1 cellular context compared by ENCODE assay signal in the genomic region with DNA sequence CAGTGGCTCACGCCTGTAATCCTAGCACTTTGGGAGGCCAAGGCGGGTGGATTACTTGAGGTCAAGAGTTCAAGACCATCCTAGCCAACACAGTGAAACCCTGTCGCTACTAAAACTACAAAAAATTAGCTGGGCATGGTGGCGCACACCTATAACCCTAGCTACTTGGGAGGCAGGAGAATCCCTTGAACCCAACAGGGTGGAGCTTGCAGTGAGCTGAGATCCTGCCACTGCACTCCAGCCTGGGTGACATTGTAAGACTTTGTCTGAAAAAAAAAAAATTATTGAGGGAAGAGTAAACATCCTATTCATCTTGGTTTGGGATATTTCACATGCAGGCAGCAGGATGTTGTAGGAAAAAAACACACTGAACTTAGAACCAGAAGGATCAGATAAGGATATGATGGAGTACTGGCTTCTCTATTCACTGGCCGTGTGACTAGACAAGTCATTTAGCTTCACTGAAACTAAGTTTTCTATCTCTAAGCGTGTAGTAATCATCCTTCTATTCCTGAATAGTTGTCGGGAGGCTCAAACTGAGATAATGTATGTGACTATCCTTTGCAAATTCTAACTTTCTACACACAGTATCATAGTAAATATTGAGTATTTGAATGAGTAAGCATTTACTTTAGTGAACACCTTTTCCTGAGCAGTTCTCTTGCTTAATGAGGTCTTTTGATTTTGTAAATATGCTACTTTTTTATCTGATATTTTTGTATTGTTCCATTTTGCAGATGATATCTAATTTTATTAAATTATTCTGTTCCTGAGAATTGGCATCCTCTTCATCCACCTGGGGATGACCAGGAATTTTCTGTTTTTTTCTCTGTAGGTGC.
TF ChIP-seq lines count a peak whose summit lies in the region.

No MANE protein-coding gene starts in this region.

TF ChIP-seq in K562, 482 proteins besides CTCF, POLR2A, EP300 and RAD21 (continued from another document):
- TF ChIP-seq, protein P1, sequence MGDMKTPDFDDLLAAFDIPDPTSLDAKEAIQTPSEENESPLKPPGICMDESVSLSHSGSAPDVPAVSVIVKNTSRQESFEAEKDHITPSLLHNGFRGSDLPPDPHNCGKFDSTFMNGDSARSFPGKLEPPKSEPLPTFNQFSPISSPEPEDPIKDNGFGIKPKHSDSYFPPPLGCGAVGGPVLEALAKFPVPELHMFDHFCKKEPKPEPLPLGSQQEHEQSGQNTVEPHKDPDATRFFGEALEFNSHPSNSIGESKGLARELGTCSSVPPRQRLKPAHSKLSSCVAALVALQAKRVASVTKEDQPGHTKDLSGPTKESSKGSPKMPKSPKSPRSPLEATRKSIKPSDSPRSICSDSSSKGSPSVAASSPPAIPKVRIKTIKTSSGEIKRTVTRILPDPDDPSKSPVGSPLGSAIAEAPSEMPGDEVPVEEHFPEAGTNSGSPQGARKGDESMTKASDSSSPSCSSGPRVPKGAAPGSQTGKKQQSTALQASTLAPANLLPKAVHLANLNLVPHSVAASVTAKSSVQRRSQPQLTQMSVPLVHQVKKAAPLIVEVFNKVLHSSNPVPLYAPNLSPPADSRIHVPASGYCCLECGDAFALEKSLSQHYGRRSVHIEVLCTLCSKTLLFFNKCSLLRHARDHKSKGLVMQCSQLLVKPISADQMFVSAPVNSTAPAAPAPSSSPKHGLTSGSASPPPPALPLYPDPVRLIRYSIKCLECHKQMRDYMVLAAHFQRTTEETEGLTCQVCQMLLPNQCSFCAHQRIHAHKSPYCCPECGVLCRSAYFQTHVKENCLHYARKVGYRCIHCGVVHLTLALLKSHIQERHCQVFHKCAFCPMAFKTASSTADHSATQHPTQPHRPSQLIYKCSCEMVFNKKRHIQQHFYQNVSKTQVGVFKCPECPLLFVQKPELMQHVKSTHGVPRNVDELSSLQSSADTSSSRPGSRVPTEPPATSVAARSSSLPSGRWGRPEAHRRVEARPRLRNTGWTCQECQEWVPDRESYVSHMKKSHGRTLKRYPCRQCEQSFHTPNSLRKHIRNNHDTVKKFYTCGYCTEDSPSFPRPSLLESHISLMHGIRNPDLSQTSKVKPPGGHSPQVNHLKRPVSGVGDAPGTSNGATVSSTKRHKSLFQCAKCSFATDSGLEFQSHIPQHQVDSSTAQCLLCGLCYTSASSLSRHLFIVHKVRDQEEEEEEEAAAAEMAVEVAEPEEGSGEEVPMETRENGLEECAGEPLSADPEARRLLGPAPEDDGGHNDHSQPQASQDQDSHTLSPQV (IDR thresholded peaks at IDR 0.05): no peak
- TF ChIP-seq SP2 (IDR thresholded peaks at IDR 0.05; ENCODE audit: extremely low read depth, low read depth, low read length, poor library complexity, severe bottlenecking) (no peak), PML (IDR thresholded peaks at IDR 0.05; ENCODE audit: low read length) (no peak; the same call in 1 of the 2 replicates), ETV1 (tag; conservative IDR thresholded peaks at IDR 0.05; ENCODE audit: low read depth) (0 out of 2 replicates have a peak, but pooled peaks have one; percentile 18), GATAD2B (IDR thresholded peaks at IDR 0.05; ENCODE audit: borderline replicate concordance) (0 out of 2 replicates have a peak, but pooled peaks have one; percentile 42), MEIS2 (IDR thresholded peaks at IDR 0.05; ENCODE audit: partially characterized antibody) (peak; percentile 86), MCM3 (IDR thresholded peaks at IDR 0.05) (no peak), HDGF (IDR thresholded peaks at IDR 0.05) (peak; percentile 65), PPARD (CRISPR knock-in tag; IDR thresholded peaks at IDR 0.05) (no peak), HSF4 (CRISPR knock-in tag; IDR thresholded peaks at IDR 0.05; ENCODE audit: borderline replicate concordance) (no peak), SMARCA4 (IDR thresholded peaks at IDR 0.05) (peak; percentile 21; the same call in 1 of the 2 replicates), ZNF778 (CRISPR knock-in tag; IDR thresholded peaks at IDR 0.05) (no peak), HCFC1 (IDR thresholded peaks at IDR 0.05; ENCODE audit: low read depth, low read length) (no peak), RNF2 (IDR thresholded peaks at IDR 0.05) (0 out of 2 replicates have a peak, but pooled peaks have one; percentile 28), ZNF431 (CRISPR knock-in tag; IDR thresholded peaks at IDR 0.05) (no peak)
- TF ChIP-seq, protein P2, sequence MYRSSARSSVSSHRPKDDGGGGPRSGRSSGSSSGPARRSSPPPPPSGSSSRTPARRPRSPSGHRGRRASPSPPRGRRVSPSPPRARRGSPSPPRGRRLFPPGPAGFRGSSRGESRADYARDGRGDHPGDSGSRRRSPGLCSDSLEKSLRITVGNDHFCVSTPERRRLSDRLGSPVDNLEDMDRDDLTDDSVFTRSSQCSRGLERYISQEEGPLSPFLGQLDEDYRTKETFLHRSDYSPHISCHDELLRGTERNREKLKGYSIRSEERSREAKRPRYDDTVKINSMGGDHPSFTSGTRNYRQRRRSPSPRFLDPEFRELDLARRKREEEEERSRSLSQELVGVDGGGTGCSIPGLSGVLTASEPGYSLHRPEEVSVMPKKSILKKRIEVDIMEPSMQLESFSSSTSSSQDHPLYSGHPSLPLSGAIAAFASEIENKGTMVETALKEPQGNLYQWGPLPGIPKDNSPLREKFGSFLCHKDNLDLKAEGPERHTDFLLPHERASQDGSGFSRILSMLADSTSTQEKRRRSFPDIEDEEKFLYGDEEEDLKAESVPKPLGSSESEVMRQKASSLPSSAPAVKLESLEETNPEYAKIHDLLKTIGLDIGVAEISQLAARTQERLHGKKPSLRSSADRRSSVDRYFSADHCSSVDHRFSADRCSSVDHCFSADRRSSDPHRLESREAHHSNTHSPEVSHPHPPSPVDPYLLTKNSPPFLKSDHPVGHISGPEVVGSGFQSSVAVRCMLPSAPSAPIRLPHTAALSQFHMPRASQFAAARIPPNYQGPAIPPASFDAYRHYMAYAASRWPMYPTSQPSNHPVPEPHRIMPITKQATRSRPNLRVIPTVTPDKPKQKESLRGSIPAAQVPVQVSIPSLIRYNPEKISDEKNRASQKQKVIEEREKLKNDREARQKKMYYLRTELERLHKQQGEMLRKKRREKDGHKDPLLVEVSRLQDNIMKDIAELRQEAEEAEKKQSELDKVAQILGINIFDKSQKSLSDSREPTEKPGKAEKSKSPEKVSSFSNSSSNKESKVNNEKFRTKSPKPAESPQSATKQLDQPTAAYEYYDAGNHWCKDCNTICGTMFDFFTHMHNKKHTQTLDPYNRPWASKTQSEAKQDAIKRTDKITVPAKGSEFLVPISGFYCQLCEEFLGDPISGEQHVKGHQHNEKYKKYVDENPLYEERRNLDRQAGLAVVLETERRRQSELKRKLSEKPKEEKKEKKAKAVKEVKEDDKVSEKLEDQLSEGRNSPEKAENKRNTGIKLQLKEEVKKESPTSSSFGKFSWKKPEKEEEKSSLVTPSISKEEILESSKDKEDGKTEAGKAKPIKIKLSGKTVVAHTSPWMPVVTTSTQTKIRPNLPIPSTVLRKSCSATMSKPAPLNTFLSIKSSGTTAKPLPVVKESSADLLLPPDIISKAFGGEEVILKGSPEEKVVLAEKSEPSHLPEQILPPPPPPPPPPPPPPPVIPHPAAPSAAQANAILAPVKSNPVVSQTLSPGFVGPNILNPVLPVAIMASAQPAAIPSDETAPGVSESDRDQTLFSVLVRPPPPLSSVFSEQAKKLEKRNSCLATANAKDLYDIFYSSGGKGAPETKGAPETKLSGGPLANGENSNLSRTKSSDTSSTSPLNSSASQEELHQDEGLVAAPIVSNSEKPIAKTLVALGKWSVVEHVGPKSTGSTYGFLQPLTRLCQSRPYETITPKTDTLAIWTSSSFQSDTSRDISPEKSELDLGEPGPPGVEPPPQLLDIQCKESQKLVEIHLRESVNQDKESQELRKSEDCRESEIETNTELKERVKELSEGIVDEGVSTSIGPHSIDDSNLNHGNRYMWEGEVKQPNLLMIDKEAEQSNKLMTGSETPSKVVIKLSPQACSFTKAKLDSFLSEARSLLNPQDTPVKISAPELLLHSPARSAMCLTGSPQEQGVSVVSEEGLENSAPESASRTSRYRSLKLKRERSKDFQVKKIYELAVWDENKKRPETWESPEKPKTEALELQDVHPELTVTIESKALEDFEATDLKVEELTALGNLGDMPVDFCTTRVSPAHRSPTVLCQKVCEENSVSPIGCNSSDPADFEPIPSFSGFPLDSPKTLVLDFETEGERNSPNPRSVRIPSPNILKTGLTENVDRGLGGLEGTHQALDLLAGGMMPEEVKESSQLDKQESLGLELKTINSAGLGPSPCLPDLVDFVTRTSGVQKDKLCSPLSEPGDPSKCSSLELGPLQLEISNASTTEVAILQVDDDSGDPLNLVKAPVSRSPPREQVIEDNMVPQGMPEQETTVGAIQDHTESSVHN (IDR thresholded peaks at IDR 0.05; ENCODE audit: borderline replicate concordance in 1 of 2, low read depth in 1 of 2): 0 out of 4 replicates have a peak, but pooled peaks of 1 of the 2 experiments have one; percentile 94
- TF ChIP-seq, protein P3, sequence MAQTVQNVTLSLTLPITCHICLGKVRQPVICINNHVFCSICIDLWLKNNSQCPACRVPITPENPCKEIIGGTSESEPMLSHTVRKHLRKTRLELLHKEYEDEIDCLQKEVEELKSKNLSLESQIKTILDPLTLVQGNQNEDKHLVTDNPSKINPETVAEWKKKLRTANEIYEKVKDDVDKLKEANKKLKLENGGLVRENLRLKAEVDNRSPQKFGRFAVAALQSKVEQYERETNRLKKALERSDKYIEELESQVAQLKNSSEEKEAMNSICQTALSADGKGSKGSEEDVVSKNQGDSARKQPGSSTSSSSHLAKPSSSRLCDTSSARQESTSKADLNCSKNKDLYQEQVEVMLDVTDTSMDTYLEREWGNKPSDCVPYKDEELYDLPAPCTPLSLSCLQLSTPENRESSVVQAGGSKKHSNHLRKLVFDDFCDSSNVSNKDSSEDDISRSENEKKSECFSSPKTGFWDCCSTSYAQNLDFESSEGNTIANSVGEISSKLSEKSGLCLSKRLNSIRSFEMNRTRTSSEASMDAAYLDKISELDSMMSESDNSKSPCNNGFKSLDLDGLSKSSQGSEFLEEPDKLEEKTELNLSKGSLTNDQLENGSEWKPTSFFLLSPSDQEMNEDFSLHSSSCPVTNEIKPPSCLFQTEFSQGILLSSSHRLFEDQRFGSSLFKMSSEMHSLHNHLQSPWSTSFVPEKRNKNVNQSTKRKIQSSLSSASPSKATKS (CRISPR knock-in tag; IDR thresholded peaks at IDR 0.05): no peak
TF ChIP-seq in K562: peak in this region for 64.
